ENCODE assay signal across 10 cellular contexts in genomic region chr2:159093496-159093895, GRCh38.
DNase-seq lines count a peak whose midpoint lies in the region; ATAC-seq and TF ChIP-seq lines count a peak whose summit lies in the region.
"Had no signal": no experiment of that assay in that cellular context is flagged by ENCODE, and none has a peak within 500 bp of the region (broad histone marks: within the 10 kb centered on the region; RNA-seq: fewer than 3 reads in every experiment).

No MANE protein-coding gene starts in this region.

- peaks cover 4 to 15% (median 12%) of the 10 kb centered on the region in 6 donors for H3K9me3 Mint-ChIP-seq in immature natural killer cell

- H3K4me3 Mint-ChIP-seq in immature natural killer cell = no peak overlapping the region

- no peaks in the 10 kb centered on the region for H3K36me3 ChIP-seq in Peyer's patch
- H3K36me3 ChIP-seq in thoracic aorta = no peaks in the 10 kb centered on the region

- H3K27me3 Mint-ChIP-seq in immature natural killer cell (ENCODE audit: low read depth in 3 of 3) = peaks cover 2 to 3% (median 3%) of the 10 kb centered on the region in 3 donors

- H3K4me3 ChIP-seq in Peyer's patch (no peak overlapping the region), thoracic aorta (no peak overlapping the region)

- ATAC-seq in thoracic aorta (ENCODE audit: insufficient number of reproducible peaks, low FRiP score, low read depth) = no peak
- no peak for ATAC-seq in GM21576 (IDR thresholded peaks at IDR 0.05; ENCODE audit: unreplicated experiment)
- no peak for ATAC-seq in GM19035 (IDR thresholded peaks at IDR 0.05; ENCODE audit: unreplicated experiment)

- peaks cover 0 to 4% (median 0%) of the 10 kb centered on the region in 4 donors for H3K9me3 ChIP-seq in Peyer's patch
- H3K9me3 ChIP-seq in thoracic aorta = no peaks in the 10 kb centered on the region

- H3K27me3 ChIP-seq in Peyer's patch (no peaks in the 10 kb centered on the region), thoracic aorta (replicated peaks; ENCODE audit: insufficient read depth) (no peaks in the 10 kb centered on the region)

- TF ChIP-seq POLR2A in Peyer's patch (IDR thresholded peaks at IDR 0.05) = no peak

- H3K27ac ChIP-seq in Peyer's patch (peak overlapping the region in 3 of 4 donors; percentile 21 to 62 (median 43)), thoracic aorta (peak overlapping the region; percentile 88 to 95)

- TF ChIP-seq CTCF in Peyer's patch (IDR thresholded peaks at IDR 0.05) (no peak), thoracic aorta (IDR thresholded peaks at IDR 0.05) (no peak)

- DNase-seq in NCI-H748 (lab: John Stamatoyannopoulos, UW; ENCODE audit: unreplicated experiment) (peak; percentile 51), NCI-H748 treated with DMSO at 0.1 percent for 48 hours (lab: John Stamatoyannopoulos, UW) (no peak), Peyer's patch (no peak), immature natural killer cell (no peak), thoracic aorta (ENCODE audit: low spot score) (no peak), glomerular visceral epithelial cell (ENCODE audit: extremely low spot score) (no peak)
- DNase-seq: KBM-7 had no signal

- peak overlapping the region in 4 of 6 donors; percentile 3 to 56 (median 16) for H3K27ac Mint-ChIP-seq in immature natural killer cell
- H3K27ac Mint-ChIP-seq: activated T-helper 2 cell treated with anti-CD3 and anti-CD28 coated beads, Interferon-gamma antibody, Interleukin-2, Interleukin-4, amounts not matched to agents 10 μg/mL and 5 μg/mL and 100 μg/mL, durations not matched to agents 14 hours and 24 hours and 36 hours had no signal

- H3K4me1 Mint-ChIP-seq in immature natural killer cell = peaks cover 35 to 42% of the 10 kb centered on the region in 2 donors

- H3K36me3 Mint-ChIP-seq in immature natural killer cell = peaks cover 5 to 11% (median 8%) of the 10 kb centered on the region in 3 donors

- peaks cover 0 to 48% (median 16%) of the 10 kb centered on the region in 4 donors for H3K4me1 ChIP-seq in Peyer's patch
- H3K4me1 ChIP-seq in thoracic aorta (ENCODE audit: control insufficient read depth in 1 of 2, low read depth in 2 of 2) = peaks cover 70 to 73% of the 10 kb centered on the region in 2 donors
